Comparison of ENCODE assay signal across 9 cellular contexts in genomic region chr18:58314284-58314683, GRCh38.
DNase-seq lines count a peak whose midpoint lies in the region; ATAC-seq lines count a peak whose summit lies in the region.
"Had no signal": no experiment of that assay in that cellular context is flagged by ENCODE, and none has a peak within 500 bp of the region (broad histone marks: within the 10 kb centered on the region; RNA-seq: fewer than 3 reads in every experiment).

No MANE protein-coding gene starts in this region.

- H3K4me1 ChIP-seq in effector memory CD4-positive, alpha-beta T cell (ENCODE audit: control insufficient read depth, insufficient read depth, low read length, poor library complexity, severe bottlenecking): peaks cover 20% of the 10 kb centered on the region

- no peaks in the 10 kb centered on the region for H3K36me3 ChIP-seq in effector memory CD4-positive, alpha-beta T cell (ENCODE audit: control insufficient read depth, insufficient read depth, low read length)

- DNase-seq in Ammon's horn (ENCODE audit: low spot score): peak; percentile 79
- DNase-seq in NOMO-1 treated with dmso at 0.1 percent for 144 hours (lab: John Stamatoyannopoulos, UW; ENCODE audit: unreplicated experiment): peak; percentile 88
- DNase-seq in epithelial cell of prostate (ENCODE audit: low read depth, low spot score): peak; percentile 60
- DNase-seq in nucleus accumbens (lab: John Stamatoyannopoulos, UW): peak in 34 of 56 donors; percentile 6 to 74 (median 32)
- no peak for DNase-seq in NCI-H2171 (lab: John Stamatoyannopoulos, UW)
- no peak for DNase-seq in effector memory CD4-positive, alpha-beta T cell
- DNase-seq: NCI-H2107 had no signal

- no peaks in the 10 kb centered on the region for H3K9me3 ChIP-seq in effector memory CD4-positive, alpha-beta T cell (ENCODE audit: control insufficient read depth, low read length)

- H3K4me3 ChIP-seq in effector memory CD4-positive, alpha-beta T cell (ENCODE audit: insufficient read depth, low read depth, low read length, poor library complexity, severe bottlenecking): no peak overlapping the region

- H3K27me3 ChIP-seq in effector memory CD4-positive, alpha-beta T cell (replicated peaks; ENCODE audit: control insufficient read depth, insufficient read depth, low read length, poor library complexity, severe bottlenecking): no peaks in the 10 kb centered on the region

- H3K27ac ChIP-seq in epithelial cell of prostate: peak overlapping the region; percentile 82
- H3K27ac ChIP-seq in effector memory CD4-positive, alpha-beta T cell (ENCODE audit: insufficient read depth, low read length, poor library complexity, severe bottlenecking): no peak overlapping the region

- no peak for ATAC-seq in HG02642 (IDR thresholded peaks at IDR 0.05; ENCODE audit: poor library complexity, unreplicated experiment)
- no peak for ATAC-seq in HG03097 (IDR thresholded peaks at IDR 0.05; ENCODE audit: low FRiP score, unreplicated experiment)

Comparison
In these comparisons a context has a peak if more than half of its experiments do, and no peak if none do; other contexts are left out.
1. DNase-seq: peak in Ammon's horn (single experiment), NOMO-1 treated with dmso at 0.1 percent for 144 hours (single experiment), epithelial cell of prostate (single experiment) and nucleus accumbens (34 of 56); none in NCI-H2171 (single experiment) and effector memory CD4-positive, alpha-beta T cell (0 of 3).